Comparison of ENCODE assay signal across 8 cellular contexts in genomic region chr1:222711319-222712252, GRCh38. TPM values are rescaled to one million over a fixed set of nuclear protein-coding genes. Genes with fewer than 3 reads are reported as not detected.
DNase-seq lines count a peak whose midpoint lies in the region; ATAC-seq and TF ChIP-seq lines count a peak whose summit lies in the region.

No MANE protein-coding gene starts in this region.

- DNase-seq in DMS114 treated with DMSO at 0.1 percent for 48 hours (lab: John Stamatoyannopoulos, UW; ENCODE audit: unreplicated experiment) (peak; percentile 30), HUDEP-2 (lab: John Stamatoyannopoulos, UW; ENCODE audit: unreplicated experiment in 76 of 76) (peak; percentile 17 to 88 (median 74)), Peyer's patch (peak; percentile 73 to 78 (median 76)), fibroblast of gingiva (ENCODE audit: low read depth) (peak; percentile 53), stromal cell of bone marrow (ENCODE audit: low read depth) (peak; percentile 25)
- peak; percentile 67 for DNase-seq in activated T-helper 1 cell treated with anti-CD3 and anti-CD28 coated beads, Interleukin-12 subunit alpha, Interleukin-12 subunit beta, Interleukin-2, Interleukin-4 antibody, amounts not matched to agents 30 ng/mL and 10 ng/mL and 1 ng/mL, durations not matched to agents 14 hours and 24 hours and 36 hours (ENCODE audit: low spot score)
- peak; percentile 81 for DNase-seq in natural killer cell treated with Interleukin-12 subunit alpha and Interleukin-12 subunit beta and Interleukin-15 and Interleukin-18, amount 100 ng/mL, for 72 hours (ENCODE audit: low spot score)

- H3K27ac Mint-ChIP-seq in activated T-helper 1 cell treated with anti-CD3 and anti-CD28 coated beads, Interleukin-12 subunit alpha, Interleukin-12 subunit beta, Interleukin-2, Interleukin-4 antibody, amounts not matched to agents 30 ng/mL and 10 ng/mL and 1 ng/mL, durations not matched to agents 14 hours and 24 hours and 36 hours = peak overlapping the region; percentile 99
- H3K27ac Mint-ChIP-seq in natural killer cell treated with Interleukin-12 subunit alpha and Interleukin-12 subunit beta and Interleukin-15 and Interleukin-18, amount 100 ng/mL, for 72 hours = peak overlapping the region; percentile 95 to 100

- H3K27ac ChIP-seq in Peyer's patch = peak overlapping the region; percentile 87 to 98 (median 96)

- peaks cover 0 to 17% (median 0%) of the 10 kb centered on the region in 3 donors for H3K36me3 ChIP-seq in Peyer's patch

- H3K27me3 Mint-ChIP-seq in activated T-helper 1 cell treated with anti-CD3 and anti-CD28 coated beads, Interleukin-12 subunit alpha, Interleukin-12 subunit beta, Interleukin-2, Interleukin-4 antibody, amounts not matched to agents 30 ng/mL and 10 ng/mL and 1 ng/mL, durations not matched to agents 14 hours and 24 hours and 36 hours (ENCODE audit: insufficient read depth) = no peaks in the 10 kb centered on the region
- H3K27me3 Mint-ChIP-seq in natural killer cell treated with Interleukin-12 subunit alpha and Interleukin-12 subunit beta and Interleukin-15 and Interleukin-18, amount 100 ng/mL, for 72 hours = no peaks in the 10 kb centered on the region

- TF ChIP-seq POLR2A in Peyer's patch (IDR thresholded peaks at IDR 0.05) = no peak

- no peaks in the 10 kb centered on the region for H3K9me3 Mint-ChIP-seq in activated T-helper 1 cell treated with anti-CD3 and anti-CD28 coated beads, Interleukin-12 subunit alpha, Interleukin-12 subunit beta, Interleukin-2, Interleukin-4 antibody, amounts not matched to agents 30 ng/mL and 10 ng/mL and 1 ng/mL, durations not matched to agents 14 hours and 24 hours and 36 hours
- no peaks in the 10 kb centered on the region for H3K9me3 Mint-ChIP-seq in natural killer cell treated with Interleukin-12 subunit alpha and Interleukin-12 subunit beta and Interleukin-15 and Interleukin-18, amount 100 ng/mL, for 72 hours

- H3K4me1 ChIP-seq in Peyer's patch = peaks cover 0 to 18% (median 5%) of the 10 kb centered on the region in 4 donors

- H3K4me1 Mint-ChIP-seq in activated T-helper 1 cell treated with anti-CD3 and anti-CD28 coated beads, Interleukin-12 subunit alpha, Interleukin-12 subunit beta, Interleukin-2, Interleukin-4 antibody, amounts not matched to agents 30 ng/mL and 10 ng/mL and 1 ng/mL, durations not matched to agents 14 hours and 24 hours and 36 hours (ENCODE audit: low read depth) = peaks cover 52% of the 10 kb centered on the region
- peaks cover 18 to 31% of the 10 kb centered on the region in 2 donors for H3K4me1 Mint-ChIP-seq in natural killer cell treated with Interleukin-12 subunit alpha and Interleukin-12 subunit beta and Interleukin-15 and Interleukin-18, amount 100 ng/mL, for 72 hours (ENCODE audit: low read depth in 2 of 2)

- peak; percentile 34 for ATAC-seq in GM21515 (IDR thresholded peaks at IDR 0.05; ENCODE audit: unreplicated experiment)
- ATAC-seq in natural killer cell treated with Interleukin-12 subunit alpha and Interleukin-12 subunit beta and Interleukin-15 and Interleukin-18, amount 100 ng/mL, for 72 hours = peak; percentile 62 to 67

- no peak for TF ChIP-seq CTCF in Peyer's patch (IDR thresholded peaks at IDR 0.05)

- H3K27me3 ChIP-seq in Peyer's patch = no peaks in the 10 kb centered on the region

- intact Hi-C loops in activated T-helper 1 cell treated with anti-CD3 and anti-CD28 coated beads, Interleukin-12 subunit alpha, Interleukin-12 subunit beta, Interleukin-2, Interleukin-4 antibody, amounts not matched to agents 30 ng/mL and 10 ng/mL and 1 ng/mL, durations not matched to agents 14 hours and 24 hours and 36 hours (cut with micrococcal nuclease) = loop anchor here (1.0 to 10.0 kb wide), 8 partner anchors 67 to 1646 kb away; partner anchors contain the start of genes CAPN2, CNIH4, DUSP10 and TAF1A

- peak overlapping the region; percentile 58 to 94 (median 80) for H3K4me3 ChIP-seq in Peyer's patch

- H3K4me3 Mint-ChIP-seq in activated T-helper 1 cell treated with anti-CD3 and anti-CD28 coated beads, Interleukin-12 subunit alpha, Interleukin-12 subunit beta, Interleukin-2, Interleukin-4 antibody, amounts not matched to agents 30 ng/mL and 10 ng/mL and 1 ng/mL, durations not matched to agents 14 hours and 24 hours and 36 hours = peak overlapping the region; percentile 94
- peak overlapping the region; percentile 99 for H3K4me3 Mint-ChIP-seq in natural killer cell treated with Interleukin-12 subunit alpha and Interleukin-12 subunit beta and Interleukin-15 and Interleukin-18, amount 100 ng/mL, for 72 hours

- H3K9me3 ChIP-seq in Peyer's patch = no peaks in the 10 kb centered on the region

- peaks cover 25% of the 10 kb centered on the region for H3K36me3 Mint-ChIP-seq in activated T-helper 1 cell treated with anti-CD3 and anti-CD28 coated beads, Interleukin-12 subunit alpha, Interleukin-12 subunit beta, Interleukin-2, Interleukin-4 antibody, amounts not matched to agents 30 ng/mL and 10 ng/mL and 1 ng/mL, durations not matched to agents 14 hours and 24 hours and 36 hours (ENCODE audit: low read depth)
- H3K36me3 Mint-ChIP-seq in natural killer cell treated with Interleukin-12 subunit alpha and Interleukin-12 subunit beta and Interleukin-15 and Interleukin-18, amount 100 ng/mL, for 72 hours = peaks cover 8% of the 10 kb centered on the region

RNA-seq across cellular contexts. Expression of gene AIDA, which starts 0.7 kb away (rescaled TPM):
- total RNA-seq in Peyer's patch = 10 to 100 TPM; 22.1 to 73.4 (median 25.2) TPM
- total RNA-seq in activated T-helper 1 cell treated with anti-CD3 and anti-CD28 coated beads, Interleukin-12 subunit alpha, Interleukin-12 subunit beta, Interleukin-2, Interleukin-4 antibody, amounts not matched to agents 30 ng/mL and 10 ng/mL and 1 ng/mL, durations not matched to agents 14 hours and 24 hours and 36 hours = 36.3 and 37.5 TPM in 2 replicates
- 10 to 100 TPM; 30.5 to 42.5 TPM for total RNA-seq in natural killer cell treated with Interleukin-12 subunit alpha and Interleukin-12 subunit beta and Interleukin-15 and Interleukin-18, amount 100 ng/mL, for 72 hours

RNA-seq across cellular contexts. Expression of gene BROX, which starts 0.8 kb away (rescaled TPM):
- total RNA-seq in Peyer's patch = 10 to 100 TPM; 37.7 to 57.4 (median 43.9) TPM
- 37.4 and 38.2 TPM in 2 replicates for total RNA-seq in activated T-helper 1 cell treated with anti-CD3 and anti-CD28 coated beads, Interleukin-12 subunit alpha, Interleukin-12 subunit beta, Interleukin-2, Interleukin-4 antibody, amounts not matched to agents 30 ng/mL and 10 ng/mL and 1 ng/mL, durations not matched to agents 14 hours and 24 hours and 36 hours
- 10 to 100 TPM; 36.3 to 38.9 TPM for total RNA-seq in natural killer cell treated with Interleukin-12 subunit alpha and Interleukin-12 subunit beta and Interleukin-15 and Interleukin-18, amount 100 ng/mL, for 72 hours

RNA-seq across cellular contexts. Expression of gene FAM177B, which starts 25.4 kb away (rescaled TPM):
- 10 to 100 TPM; 14.9 to 40.4 (median 19.6) TPM for total RNA-seq in Peyer's patch
- 0.49 TPM in 1 of 2 replicates, not detected in the other for total RNA-seq in activated T-helper 1 cell treated with anti-CD3 and anti-CD28 coated beads, Interleukin-12 subunit alpha, Interleukin-12 subunit beta, Interleukin-2, Interleukin-4 antibody, amounts not matched to agents 30 ng/mL and 10 ng/mL and 1 ng/mL, durations not matched to agents 14 hours and 24 hours and 36 hours
- under 1 TPM in 1 of 2 donors, not detected in 1; 0.98 TPM for total RNA-seq in natural killer cell treated with Interleukin-12 subunit alpha and Interleukin-12 subunit beta and Interleukin-15 and Interleukin-18, amount 100 ng/mL, for 72 hours

Comparison
In these comparisons a context has a peak if more than half of its experiments do, and no peak if none do; other contexts are left out.
1. Peak in every context shown above with its lines: DNase-seq, ATAC-seq, H3K4me3 ChIP-seq and H3K27ac ChIP-seq.
2. DNase-seq: peak in every context shown above with its lines; median percentile 81 in natural killer cell treated with Interleukin-12 subunit alpha and Interleukin-12 subunit beta and Interleukin-15 and Interleukin-18, amount 100 ng/mL, for 72 hours; 76 in Peyer's patch; 74 in HUDEP-2; 67 in activated T-helper 1 cell treated with anti-CD3 and anti-CD28 coated beads, Interleukin-12 subunit alpha, Interleukin-12 subunit beta, Interleukin-2, Interleukin-4 antibody, amounts not matched to agents 30 ng/mL and 10 ng/mL and 1 ng/mL, durations not matched to agents 14 hours and 24 hours and 36 hours; 53 in fibroblast of gingiva; 30 in DMS114 treated with DMSO at 0.1 percent for 48 hours; 25 in stromal cell of bone marrow.
3. RNA of gene FAM177B, which starts 25.4 kb away (total RNA-seq): 14.9 to 40.4 TPM in Peyer's patch; 0.98 TPM in natural killer cell treated with Interleukin-12 subunit alpha and Interleukin-12 subunit beta and Interleukin-15 and Interleukin-18, amount 100 ng/mL, for 72 hours and 0.49 TPM in activated T-helper 1 cell treated with anti-CD3 and anti-CD28 coated beads, Interleukin-12 subunit alpha, Interleukin-12 subunit beta, Interleukin-2, Interleukin-4 antibody, amounts not matched to agents 30 ng/mL and 10 ng/mL and 1 ng/mL, durations not matched to agents 14 hours and 24 hours and 36 hours; every median in the first group is over 4 times any median in the second.